ENCODE assay signal across 12 cellular contexts in the genomic region with DNA sequence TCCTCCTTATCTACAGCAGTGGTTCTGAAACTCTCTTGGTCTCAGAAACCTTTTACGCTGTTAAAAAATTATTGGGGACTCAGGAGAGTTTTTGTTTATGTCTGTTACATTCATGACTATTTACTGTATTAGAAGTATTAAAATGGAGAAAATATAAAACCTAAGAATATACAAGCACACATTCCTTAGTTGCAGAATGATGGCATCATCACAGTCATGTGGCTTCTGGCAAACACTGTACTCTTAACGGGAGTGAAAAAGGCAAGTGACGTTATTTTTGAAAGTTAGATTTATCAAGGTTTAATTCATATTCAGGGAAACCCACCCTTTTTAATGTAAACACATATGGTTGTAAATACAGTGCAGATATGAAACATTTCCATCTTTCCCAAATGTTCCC. TPM values are rescaled to one million over a fixed set of nuclear protein-coding genes. Genes with fewer than 3 reads are reported as not detected.
A peak's percentile ranks its signal among the peaks of the same experiment; 100 is the strongest.
DNase-seq lines count a peak whose midpoint lies in the region; ATAC-seq, FAIRE-seq and TF ChIP-seq lines count a peak whose summit lies in the region.
"Had no signal": no experiment of that assay in that cellular context is flagged by ENCODE, and none has a peak within 500 bp of the region (broad histone marks: within the 10 kb centered on the region; RNA-seq: fewer than 3 reads in every experiment).

No MANE protein-coding gene starts in this region.

- ATAC-seq in right cardiac atrium: peak; percentile 39 to 52

- no peak for TF ChIP-seq POLR2A in stomach (IDR thresholded peaks at IDR 0.05)

- H3K4me1 ChIP-seq in ascending aorta (peaks cover 3 to 13% of the 10 kb centered on the region in 2 donors), right cardiac atrium (ENCODE audit: control insufficient read depth, insufficient read depth, low read length) (peaks cover 2% of the 10 kb centered on the region), stomach (peaks cover 6 to 45% (median 22%) of the 10 kb centered on the region in 4 donors), MM.1S (ENCODE audit: low read length) (no peaks in the 10 kb centered on the region)

- no peak for TF ChIP-seq EP300 in stomach (IDR thresholded peaks at IDR 0.05)

- H3K27me3 ChIP-seq in ascending aorta (no peaks in the 10 kb centered on the region), right cardiac atrium (ENCODE audit: control insufficient read depth, insufficient read depth) (no peaks in the 10 kb centered on the region), stomach (no peaks in the 10 kb centered on the region), MM.1S (replicated peaks; ENCODE audit: insufficient read depth, low read length) (no peaks in the 10 kb centered on the region)

- H3K4me3 ChIP-seq in ascending aorta (no peak overlapping the region), right cardiac atrium (ENCODE audit: low read length) (no peak overlapping the region), stomach (no peak overlapping the region), MM.1S (ENCODE audit: low read length) (no peak overlapping the region)

- 48% methylated on average over 3 of the region's 3 CpGs for WGBS in right cardiac atrium
- 43 to 55% (median 47%) methylated on average over 3 of the region's 3 CpGs for WGBS in stomach, 5 donors

- H3K9me3 ChIP-seq in ascending aorta (no peaks in the 10 kb centered on the region), right cardiac atrium (ENCODE audit: control insufficient read depth, low read length) (no peaks in the 10 kb centered on the region), stomach (no peaks in the 10 kb centered on the region), MM.1S (replicated peaks; ENCODE audit: insufficient read depth, low read length) (no peaks in the 10 kb centered on the region)

- no peak overlapping the region for H3K4me2 ChIP-seq in MM.1S (ENCODE audit: low read depth, low read length)

- no peaks in the 10 kb centered on the region for H3F3A ChIP-seq in MM.1S (ENCODE audit: insufficient read depth, low read length)

- intact Hi-C loops in ascending aorta (cut with DNase I): no loop called here
- intact Hi-C loops in right cardiac atrium (cut with DNase I): no loop called here
- intact Hi-C loops in stomach (cut with DNase I; ENCODE audit: low total_unique reads): no loop called here

- no peak overlapping the region for H3K9ac ChIP-seq in MM.1S (ENCODE audit: low read length)

- no peak for TF ChIP-seq CTCF in ascending aorta (IDR thresholded peaks at IDR 0.05)
- no peak for TF ChIP-seq CTCF in stomach (IDR thresholded peaks at IDR 0.05)
- TF ChIP-seq CTCF in MM.1S (IDR thresholded peaks at IDR 0.05; ENCODE audit: low read length): no peak

- no peaks in the 10 kb centered on the region for H4K20me1 ChIP-seq in MM.1S (ENCODE audit: insufficient read depth, low read length)

- no peak for FAIRE-seq in GM19239 (lab: Jason Lieb, UNC)
- FAIRE-seq: colon, H1 had no signal

- peaks cover 11% of the 10 kb centered on the region for H3K79me2 ChIP-seq in MM.1S (ENCODE audit: low read length)

- peak; percentile 48 for DNase-seq in ELR (ENCODE audit: low read depth)
- no peak for DNase-seq in ascending aorta (ENCODE audit: low spot score in 2 of 2)
- no peak for DNase-seq in right cardiac atrium
- no peak for DNase-seq in stomach
- DNase-seq in GM19239 (ENCODE audit: insufficient read length, low spot score): no peak
- no peak for DNase-seq in SKM-1 (lab: John Stamatoyannopoulos, UW; ENCODE audit: unreplicated experiment)
- no peak for DNase-seq in MM.1S
- no peak for DNase-seq in GM19240 (ENCODE audit: insufficient read length, low spot score)
- DNase-seq: NK-92 treated with Interleukin-12 subunit alpha and Interleukin-12 subunit beta, amount 100 ng/mL, for 24 hours; T1000 had no signal

- H3K27ac ChIP-seq in ascending aorta (peak overlapping the region; percentile 49 to 64), right cardiac atrium (ENCODE audit: low read length) (no peak overlapping the region), stomach (peak overlapping the region in 4 of 5 donors; percentile 0 to 75 (median 55)), MM.1S (ENCODE audit: low read length) (no peak overlapping the region)

- H3K36me3 ChIP-seq in ascending aorta: no peaks in the 10 kb centered on the region
- H3K36me3 ChIP-seq in stomach: no peaks in the 10 kb centered on the region
- no peaks in the 10 kb centered on the region for H3K36me3 ChIP-seq in MM.1S (replicated peaks; ENCODE audit: insufficient read depth, low read length)

- H2AFZ ChIP-seq in MM.1S (ENCODE audit: low read length): no peak overlapping the region

- H3K9me2 ChIP-seq in MM.1S (replicated peaks; ENCODE audit: insufficient read depth, low read length): no peaks in the 10 kb centered on the region

RNA-seq across cellular contexts. Expression of a gene that starts 43.7 kb away (rescaled TPM):
- total RNA-seq in ascending aorta (12.6 TPM), right cardiac atrium (1 to 10 TPM; 6.8 to 8.9 (median 7.9) TPM), stomach (100 to 1,000 TPM in 1 of 5 donors, 10 to 100 TPM in 4; 26.6 to 193 (median 70.7) TPM)
- polyA plus RNA-seq in right cardiac atrium (3.3 TPM), stomach (10 to 100 TPM; 12.2 to 19.2 (median 13.0) TPM)

Comparison
In these comparisons a context has a peak if more than half of its experiments do, and no peak if none do; other contexts are left out.
1. H3K27ac ChIP-seq: peak in ascending aorta (2 of 2) and stomach (4 of 5); none in right cardiac atrium (single experiment) and MM.1S (single experiment).